ENCODE assay signal across 1 cellular context in genomic region chr6:36886948-36887347, GRCh38.
TF ChIP-seq lines count a peak whose summit lies in the region.

No MANE protein-coding gene starts in this region.

TF ChIP-seq in K562, 482 proteins besides CTCF, POLR2A, EP300 and RAD21 (continued from another document):
- peak; percentile 55; the same call in 1 of the 2 replicates for TF ChIP-seq SMARCA4 (IDR thresholded peaks at IDR 0.05)
- 0 out of 2 replicates have a peak, but pooled peaks have one; percentile 8 for TF ChIP-seq EHMT2 (IDR thresholded peaks at IDR 0.05)
- TF ChIP-seq THRAP3 (IDR thresholded peaks at IDR 0.05; ENCODE audit: borderline replicate concordance) = no peak
- no peak for TF ChIP-seq RREB1 (CRISPR knock-in tag; IDR thresholded peaks at IDR 0.05)
- TF ChIP-seq NRF1 (conservative IDR thresholded peaks at IDR 0.05 in 1 of 2, IDR thresholded peaks at IDR 0.05 in 1 of 2) = peak in 1 of 2 experiments; percentile 18; a peak in 2 of 4 replicates
- TF ChIP-seq USF1 (CRISPR knock-in tag; IDR thresholded peaks at IDR 0.05) = no peak
- no peak for TF ChIP-seq RBM25 (IDR thresholded peaks at IDR 0.05; ENCODE audit: low read depth, low read length, severe bottlenecking)
TF ChIP-seq in K562: peak in this region for 48.
